ENCODE assay signal across 33 cellular contexts in the genomic region with DNA sequence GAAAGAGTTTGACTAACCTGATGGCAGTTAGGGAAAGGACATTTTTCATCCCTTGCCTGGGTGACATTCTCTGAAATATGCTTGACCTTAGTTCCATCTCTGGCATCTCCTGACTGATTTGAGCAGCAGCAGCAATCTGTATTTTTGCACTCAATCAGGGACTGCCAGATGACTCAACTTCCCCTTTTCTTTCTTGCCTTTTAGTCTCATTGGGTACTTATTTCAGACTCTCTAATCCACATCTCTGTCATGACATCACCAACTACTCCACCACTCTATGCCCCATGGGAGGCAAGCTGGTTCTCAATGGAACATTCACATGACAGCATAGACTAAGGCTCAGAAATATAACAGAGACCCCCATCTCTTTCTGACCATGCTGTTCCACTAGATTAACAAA.
"Had no signal": no experiment of that assay in that cellular context is flagged by ENCODE, and none has a peak within 500 bp of the region (broad histone marks: within the 10 kb centered on the region; RNA-seq: fewer than 3 reads in every experiment).

No MANE protein-coding gene starts in this region.

- H3K27ac ChIP-seq: adrenal gland, body of pancreas, breast epithelium, PC-9, RWPE1 had no signal

- ATAC-seq: activated CD4-positive, alpha-beta T cell treated with anti-CD3 and anti-CD28 coated beads for 36 hours; activated CD4-positive, CD25-positive, alpha-beta regulatory T cell treated with anti-CD3 and anti-CD28 coated beads, Interleukin-2, amount 50 U/mL, for 24 hours; activated CD8-positive, alpha-beta T cell treated with anti-CD3 and anti-CD28 coated beads, Interleukin-2, amount 10 ng/mL, durations not matched to agents 7 days and 5 days; activated naive CD4-positive, alpha-beta T cell treated with anti-CD3 and anti-CD28 coated beads, Interleukin-2, amount 50 U/mL, for 72 hours; activated T-cell treated with anti-CD3 and anti-CD28 coated beads, Interleukin-2, amount 50 U/mL, for 4 hours; body of pancreas; K562; Right ventricle myocardium inferior; SK-N-SH treated with all-trans-retinoic acid at 6 μM for 48 hours; WTC11 had no signal

- H3K4me3 ChIP-seq: adrenal gland, body of pancreas, breast epithelium, K562, PC-9 had no signal

- H3K36me3 ChIP-seq: adrenal gland, breast epithelium had no signal

- H3K4me1 ChIP-seq: adrenal gland, body of pancreas, breast epithelium had no signal

- FAIRE-seq: astrocyte, K562, RCC 7860 had no signal

- DNase-seq: activated CD4-positive, alpha-beta T cell treated with anti-CD3 and anti-CD28 coated beads for 36 hours; activated CD4-positive, alpha-beta T cell treated with anti-CD3 and anti-CD28 coated beads, Interleukin-2, amount 10 ng/mL, durations not matched to agents 7 days and 5 days; activated CD4-positive, alpha-beta T cell treated with anti-CD3 and anti-CD28 coated beads, Interleukin-2, amount 50 U/mL, for 48 hours; activated CD8-positive, alpha-beta T cell treated with anti-CD3 and anti-CD28 coated beads, Interleukin-2, amount 10 ng/mL, durations not matched to agents 7 days and 5 days; activated gamma-delta T cell treated with Interleukin-2 at 50 U/mL for 16 hours; activated naive CD4-positive, alpha-beta T cell treated with anti-CD3 and anti-CD28 coated beads for 36 hours; activated T-cell treated with anti-CD3 and anti-CD28 coated beads, Interleukin-2, amount 50 U/mL, for 4 hours; adrenal gland; body of pancreas; Karpas-422; MM.1S; NCI-H1048; NCI-H1105 treated with DMSO at 0.1 percent for 48 hours; NCI-H1436 treated with DMSO at 0.1 percent for 48 hours; NCI-H1930; NCI-H2081 treated with DMSO at 0.1 percent for 48 hours; NCI-H226; NCI-H446 treated with DMSO at 0.1 percent for 48 hours; NCI-H524; NCI-H69; NCI-H82; PC-9; SIG-M5 had no signal

- H2AFZ ChIP-seq: PC-9 had no signal

- H3K9me3 ChIP-seq: adrenal gland, body of pancreas, breast epithelium had no signal

- H3K27me3 ChIP-seq: adrenal gland, body of pancreas, breast epithelium had no signal

- H3K4me2 ChIP-seq: PC-9 had no signal
